In the genomic region with DNA sequence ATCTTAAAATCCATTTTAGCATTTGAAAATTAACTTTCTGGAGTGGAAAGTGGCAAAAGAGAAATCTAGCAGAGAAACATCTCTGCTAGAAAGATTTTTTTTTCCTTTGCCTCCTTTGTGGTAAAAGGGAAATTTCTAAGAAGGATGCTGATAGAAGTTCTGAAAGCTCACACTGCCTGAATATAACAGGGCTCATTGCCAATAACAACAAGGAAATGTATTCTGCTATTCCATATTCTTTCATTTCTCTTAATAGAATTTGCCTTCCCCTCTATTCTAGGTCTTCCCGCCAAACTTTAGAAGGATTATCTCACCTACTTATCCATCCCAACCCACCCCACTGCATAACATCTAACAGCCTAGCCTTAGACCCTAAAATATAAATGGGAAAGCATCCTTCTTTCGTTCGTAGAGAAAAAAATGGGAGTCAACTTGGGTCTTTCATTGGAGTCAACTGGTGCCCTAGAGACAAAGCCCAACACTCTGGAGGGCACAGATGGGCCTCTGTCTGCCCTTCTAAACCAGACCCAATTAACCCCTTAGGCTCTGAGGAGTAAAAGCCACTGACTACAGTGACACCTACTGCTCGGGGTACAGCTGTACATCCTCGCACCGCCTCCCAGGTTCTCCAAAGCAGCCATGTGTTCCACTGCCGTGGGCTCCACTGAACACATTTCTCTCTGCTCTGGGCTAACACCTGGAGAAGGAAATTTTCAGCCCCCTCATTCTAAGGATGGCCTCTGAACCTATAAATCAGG, we compare ENCODE assay signal across 8 cellular contexts.
DNase-seq lines count a peak whose midpoint lies in the region; ATAC-seq and TF ChIP-seq lines count a peak whose summit lies in the region.

No MANE protein-coding gene starts in this region.

- no peak for TF ChIP-seq POLR2A in testis (IDR thresholded peaks at IDR 0.05)

- H3K4me3 Mint-ChIP-seq in WTC11, result no peak overlapping the region

- TF ChIP-seq CTCF in WTC11 (IDR thresholded peaks at IDR 0.05) (peak; percentile 30; the same call in 1 of the 2 replicates), testis (IDR thresholded peaks at IDR 0.05) (peak in 1 of 3 experiments; percentile 13)

- peak overlapping the region; percentile 52 for H3K4me3 ChIP-seq in iPS-18a (ENCODE audit: low read length)
- peak overlapping the region in 1 of 2 donors; percentile 18 for H3K4me3 ChIP-seq in testis

- H3K9me3 ChIP-seq in iPS-18a (ENCODE audit: control insufficient read depth, low read depth, low read length) (no peaks in the 10 kb centered on the region), testis (no peaks in the 10 kb centered on the region)

- H3K36me3 Mint-ChIP-seq in WTC11, result no peaks in the 10 kb centered on the region

- POLR2A ChIA-PET in WTC11 (lab: Charles Lee), result interaction anchor here (0.6 to 1.5 kb wide), 3 partner anchors 13 to 102 kb away, joined by 3 to 7 read pairs (median 4); no protein-coding TSS in a partner anchor

- ATAC-seq in WTC11, result peak; percentile 68

- CTCF ChIA-PET in WTC11 (lab: Charles Lee), result interaction anchor here (1.0 to 5.0 kb wide), 16 partner anchors 10 to 834 kb away, joined by 3 to 60 read pairs (median 6); no protein-coding TSS in a partner anchor

- H3K9me3 Mint-ChIP-seq in WTC11, result no peaks in the 10 kb centered on the region

- WGBS in testis, 2 donors, result 70 to 86% methylated on average over 7 of the region's 7 CpGs

- H3K27ac Mint-ChIP-seq in WTC11, result 0 out of 2 replicates have a peak overlapping the region, but pooled peaks have one; percentile 9

- H3K27ac ChIP-seq in iPS-18a (ENCODE audit: low read length) (no peak overlapping the region), testis (peak overlapping the region; percentile 60 to 68)

- H3K36me3 ChIP-seq in iPS-18a (ENCODE audit: control insufficient read depth, low read depth, low read length), result no peaks in the 10 kb centered on the region
- no peaks in the 10 kb centered on the region for H3K36me3 ChIP-seq in testis (ENCODE audit: low read depth, missing control alignments)

- H3K4me1 Mint-ChIP-seq in WTC11, result peaks cover 57% of the 10 kb centered on the region

- peak overlapping the region; percentile 54 for H3K9ac ChIP-seq in iPS-18a (ENCODE audit: low read length)

- DNase-seq in activated CD4-positive, alpha-beta T cell treated with anti-CD3 and anti-CD28 coated beads for 48 hours, result peak; percentile 41
- no peak for DNase-seq in activated CD4-positive, alpha-beta T cell treated with anti-CD3 and anti-CD28 coated beads, Interleukin-2, amount 50 U/mL, for 1 hour
- DNase-seq in NCI-H146 treated with DMSO at 0.1 percent for 48 hours (lab: John Stamatoyannopoulos, UW; ENCODE audit: unreplicated experiment) (peak; percentile 58), WTC11 (ENCODE audit: low spot score) (peak; percentile 61), testis (peak; percentile 32), cerebellum (ENCODE audit: low spot score) (no peak)
- DNase-seq in stimulated activated CD4-positive, alpha-beta T cell treated with anti-CD3 and anti-CD28 coated beads, Interleukin-2, amount 100 ng/mL, for 24 hours, result no peak

- H3K27me3 ChIP-seq in iPS-18a (ENCODE audit: control insufficient read depth, insufficient read depth, low read length) (no peaks in the 10 kb centered on the region), testis (no peaks in the 10 kb centered on the region)

- intact Hi-C loops in testis (cut with DNase I; ENCODE audit: low total_unique reads), result no loop called here

- H3K4me1 ChIP-seq in iPS-18a (ENCODE audit: control insufficient read depth, low read depth, low read length) (peaks cover 48% of the 10 kb centered on the region), testis (peaks cover 8% of the 10 kb centered on the region)

- no peaks in the 10 kb centered on the region for H3K27me3 Mint-ChIP-seq in WTC11 (ENCODE audit: low read depth)

TF ChIP-seq in WTC11, 78 proteins besides CTCF, POLR2A, EP300 and RAD21 (continues in another document):
- TF ChIP-seq EMX1 (CRISPR knock-in tag; IDR thresholded peaks at IDR 0.05) (no peak), ATF1 (CRISPR knock-in tag; IDR thresholded peaks at IDR 0.05) (no peak), JAZF1 (CRISPR knock-in tag; IDR thresholded peaks at IDR 0.05) (no peak)
- TF ChIP-seq, protein P1, sequence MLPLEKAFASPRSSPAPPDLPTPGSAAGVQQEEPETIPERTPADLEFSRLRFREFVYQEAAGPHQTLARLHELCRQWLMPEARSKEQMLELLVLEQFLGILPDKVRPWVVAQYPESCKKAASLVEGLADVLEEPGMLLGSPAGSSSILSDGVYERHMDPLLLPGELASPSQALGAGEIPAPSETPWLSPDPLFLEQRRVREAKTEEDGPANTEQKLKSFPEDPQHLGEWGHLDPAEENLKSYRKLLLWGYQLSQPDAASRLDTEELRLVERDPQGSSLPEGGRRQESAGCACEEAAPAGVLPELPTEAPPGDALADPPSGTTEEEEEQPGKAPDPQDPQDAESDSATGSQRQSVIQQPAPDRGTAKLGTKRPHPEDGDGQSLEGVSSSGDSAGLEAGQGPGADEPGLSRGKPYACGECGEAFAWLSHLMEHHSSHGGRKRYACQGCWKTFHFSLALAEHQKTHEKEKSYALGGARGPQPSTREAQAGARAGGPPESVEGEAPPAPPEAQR (CRISPR knock-in tag; IDR thresholded peaks at IDR 0.05), result 0 out of 2 replicates have a peak, but pooled peaks have one; percentile 32
- TF ChIP-seq, protein P2, sequence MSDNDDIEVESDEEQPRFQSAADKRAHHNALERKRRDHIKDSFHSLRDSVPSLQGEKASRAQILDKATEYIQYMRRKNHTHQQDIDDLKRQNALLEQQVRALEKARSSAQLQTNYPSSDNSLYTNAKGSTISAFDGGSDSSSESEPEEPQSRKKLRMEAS (CRISPR knock-in tag; IDR thresholded peaks at IDR 0.05), result no peak
- TF ChIP-seq, protein P3, sequence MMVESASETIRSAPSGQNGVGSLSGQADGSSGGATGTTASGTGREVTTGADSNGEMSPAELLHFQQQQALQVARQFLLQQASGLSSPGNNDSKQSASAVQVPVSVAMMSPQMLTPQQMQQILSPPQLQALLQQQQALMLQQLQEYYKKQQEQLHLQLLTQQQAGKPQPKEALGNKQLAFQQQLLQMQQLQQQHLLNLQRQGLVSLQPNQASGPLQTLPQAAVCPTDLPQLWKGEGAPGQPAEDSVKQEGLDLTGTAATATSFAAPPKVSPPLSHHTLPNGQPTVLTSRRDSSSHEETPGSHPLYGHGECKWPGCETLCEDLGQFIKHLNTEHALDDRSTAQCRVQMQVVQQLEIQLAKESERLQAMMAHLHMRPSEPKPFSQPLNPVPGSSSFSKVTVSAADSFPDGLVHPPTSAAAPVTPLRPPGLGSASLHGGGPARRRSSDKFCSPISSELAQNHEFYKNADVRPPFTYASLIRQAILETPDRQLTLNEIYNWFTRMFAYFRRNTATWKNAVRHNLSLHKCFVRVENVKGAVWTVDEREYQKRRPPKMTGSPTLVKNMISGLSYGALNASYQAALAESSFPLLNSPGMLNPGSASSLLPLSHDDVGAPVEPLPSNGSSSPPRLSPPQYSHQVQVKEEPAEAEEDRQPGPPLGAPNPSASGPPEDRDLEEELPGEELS (CRISPR knock-in tag; IDR thresholded peaks at IDR 0.05), result no peak
- TF ChIP-seq, protein P4, sequence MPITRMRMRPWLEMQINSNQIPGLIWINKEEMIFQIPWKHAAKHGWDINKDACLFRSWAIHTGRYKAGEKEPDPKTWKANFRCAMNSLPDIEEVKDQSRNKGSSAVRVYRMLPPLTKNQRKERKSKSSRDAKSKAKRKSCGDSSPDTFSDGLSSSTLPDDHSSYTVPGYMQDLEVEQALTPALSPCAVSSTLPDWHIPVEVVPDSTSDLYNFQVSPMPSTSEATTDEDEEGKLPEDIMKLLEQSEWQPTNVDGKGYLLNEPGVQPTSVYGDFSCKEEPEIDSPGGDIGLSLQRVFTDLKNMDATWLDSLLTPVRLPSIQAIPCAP (CRISPR knock-in tag; IDR thresholded peaks at IDR 0.05), result no peak
- TF ChIP-seq, protein P5, sequence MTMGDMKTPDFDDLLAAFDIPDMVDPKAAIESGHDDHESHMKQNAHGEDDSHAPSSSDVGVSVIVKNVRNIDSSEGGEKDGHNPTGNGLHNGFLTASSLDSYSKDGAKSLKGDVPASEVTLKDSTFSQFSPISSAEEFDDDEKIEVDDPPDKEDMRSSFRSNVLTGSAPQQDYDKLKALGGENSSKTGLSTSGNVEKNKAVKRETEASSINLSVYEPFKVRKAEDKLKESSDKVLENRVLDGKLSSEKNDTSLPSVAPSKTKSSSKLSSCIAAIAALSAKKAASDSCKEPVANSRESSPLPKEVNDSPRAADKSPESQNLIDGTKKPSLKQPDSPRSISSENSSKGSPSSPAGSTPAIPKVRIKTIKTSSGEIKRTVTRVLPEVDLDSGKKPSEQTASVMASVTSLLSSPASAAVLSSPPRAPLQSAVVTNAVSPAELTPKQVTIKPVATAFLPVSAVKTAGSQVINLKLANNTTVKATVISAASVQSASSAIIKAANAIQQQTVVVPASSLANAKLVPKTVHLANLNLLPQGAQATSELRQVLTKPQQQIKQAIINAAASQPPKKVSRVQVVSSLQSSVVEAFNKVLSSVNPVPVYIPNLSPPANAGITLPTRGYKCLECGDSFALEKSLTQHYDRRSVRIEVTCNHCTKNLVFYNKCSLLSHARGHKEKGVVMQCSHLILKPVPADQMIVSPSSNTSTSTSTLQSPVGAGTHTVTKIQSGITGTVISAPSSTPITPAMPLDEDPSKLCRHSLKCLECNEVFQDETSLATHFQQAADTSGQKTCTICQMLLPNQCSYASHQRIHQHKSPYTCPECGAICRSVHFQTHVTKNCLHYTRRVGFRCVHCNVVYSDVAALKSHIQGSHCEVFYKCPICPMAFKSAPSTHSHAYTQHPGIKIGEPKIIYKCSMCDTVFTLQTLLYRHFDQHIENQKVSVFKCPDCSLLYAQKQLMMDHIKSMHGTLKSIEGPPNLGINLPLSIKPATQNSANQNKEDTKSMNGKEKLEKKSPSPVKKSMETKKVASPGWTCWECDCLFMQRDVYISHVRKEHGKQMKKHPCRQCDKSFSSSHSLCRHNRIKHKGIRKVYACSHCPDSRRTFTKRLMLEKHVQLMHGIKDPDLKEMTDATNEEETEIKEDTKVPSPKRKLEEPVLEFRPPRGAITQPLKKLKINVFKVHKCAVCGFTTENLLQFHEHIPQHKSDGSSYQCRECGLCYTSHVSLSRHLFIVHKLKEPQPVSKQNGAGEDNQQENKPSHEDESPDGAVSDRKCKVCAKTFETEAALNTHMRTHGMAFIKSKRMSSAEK (CRISPR knock-in tag; IDR thresholded peaks at IDR 0.05; ENCODE audit: borderline replicate concordance), result no peak

Comparison
In these comparisons a context has a peak if more than half of its experiments do, and no peak if none do; other contexts are left out.
1. DNase-seq: peak in activated CD4-positive, alpha-beta T cell treated with anti-CD3 and anti-CD28 coated beads for 48 hours (single experiment), NCI-H146 treated with DMSO at 0.1 percent for 48 hours (single experiment), WTC11 (single experiment) and testis (single experiment); none in activated CD4-positive, alpha-beta T cell treated with anti-CD3 and anti-CD28 coated beads, Interleukin-2, amount 50 U/mL, for 1 hour (single experiment), stimulated activated CD4-positive, alpha-beta T cell treated with anti-CD3 and anti-CD28 coated beads, Interleukin-2, amount 100 ng/mL, for 24 hours (0 of 2) and cerebellum (single experiment).